Comparison of ENCODE assay signal across 24 cellular contexts in the genomic region with DNA sequence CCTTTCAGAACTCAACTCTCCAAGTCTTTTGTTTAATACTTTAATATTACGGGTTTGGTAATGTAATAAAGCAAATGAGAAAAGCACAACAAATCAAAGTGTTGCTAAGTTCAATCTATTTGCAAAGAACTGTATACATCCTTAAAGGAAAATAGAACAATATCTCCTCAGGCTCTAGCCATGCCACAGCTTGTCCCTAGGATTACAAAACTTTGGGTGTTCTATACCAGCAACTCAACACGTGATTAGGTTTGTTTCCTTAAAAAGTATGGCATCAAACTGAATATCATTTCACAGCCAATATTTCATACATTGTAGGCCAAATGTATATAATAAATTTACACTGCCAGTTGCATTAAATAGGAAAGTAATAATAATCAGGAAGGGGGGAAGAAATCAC.
DNase-seq lines count a peak whose midpoint lies in the region; ATAC-seq and TF ChIP-seq lines count a peak whose summit lies in the region.
"Had no signal": no experiment of that assay in that cellular context is flagged by ENCODE, and none has a peak within 500 bp of the region (broad histone marks: within the 10 kb centered on the region; RNA-seq: fewer than 3 reads in every experiment).

No MANE protein-coding gene starts in this region.

- H3K56ac ChIP-seq in IMR-90 (ENCODE audit: extremely low read depth, insufficient read depth, low read length), result no peak overlapping the region

- H3K4me3 ChIP-seq in GM23338 (no peak overlapping the region), IMR-90 (ENCODE audit: insufficient read depth, low read depth, low read length) (no peak overlapping the region), epithelial cell of esophagus (ENCODE audit: low read length) (no peak overlapping the region)
- H3K4me3 ChIP-seq: BLaER1, GM12878 had no signal

- H3K9me1 ChIP-seq in IMR-90 (ENCODE audit: insufficient read depth, low read length), result peaks cover 9% of the 10 kb centered on the region; the same call in 1 of the 2 replicates

- ATAC-seq in GM23338 (no peak), IMR-90 (ENCODE audit: low read depth) (no peak)
- ATAC-seq in stimulated activated effector memory CD8-positive, alpha-beta T cell treated with anti-CD3 and anti-CD28 coated beads, Interleukin-12 subunit alpha, Interleukin-12 subunit beta, amount 100 ng/mL, for 72 hours, result no peak
- ATAC-seq: GM12878 had no signal

- H3K36me3 Mint-ChIP-seq in GM23338 (ENCODE audit: low read depth), result no peaks in the 10 kb centered on the region
- H3K36me3 Mint-ChIP-seq in stimulated activated effector memory CD8-positive, alpha-beta T cell treated with anti-CD3 and anti-CD28 coated beads, Interleukin-12 subunit alpha, Interleukin-12 subunit beta, amount 100 ng/mL, for 72 hours, result no peaks in the 10 kb centered on the region
- H3K36me3 Mint-ChIP-seq: CD14-positive monocyte; CD4-positive, alpha-beta memory T cell; CD4-positive, CD25-positive, alpha-beta regulatory T cell; CD8-positive, alpha-beta memory T cell had no signal

- H3K9me3 ChIP-seq in IMR-90 (ENCODE audit: control insufficient read depth, insufficient read depth, low read length), result no peaks in the 10 kb centered on the region; the same call in 1 of the 2 replicates
- H3K9me3 ChIP-seq: BE2C, BLaER1 had no signal

- peaks cover under 1% of the 10 kb centered on the region for H3K9me2 ChIP-seq in GM23338 (ENCODE audit: insufficient read depth)

- BruUV-seq in IMR-90 (replicated peaks; lab: Mats Ljungman, UMichigan), result no TSS peak

- H3K27ac Mint-ChIP-seq in GM23338, result peak overlapping the region; percentile 70
- no peak overlapping the region for H3K27ac Mint-ChIP-seq in stimulated activated effector memory CD8-positive, alpha-beta T cell treated with anti-CD3 and anti-CD28 coated beads, Interleukin-12 subunit alpha, Interleukin-12 subunit beta, amount 100 ng/mL, for 72 hours
- H3K27ac Mint-ChIP-seq: CD14-positive monocyte; CD4-positive, alpha-beta memory T cell; CD4-positive, CD25-positive, alpha-beta regulatory T cell; CD8-positive, alpha-beta memory T cell had no signal

- no peak for TF ChIP-seq RAD21 in IMR-90 (IDR thresholded peaks at IDR 0.05; ENCODE audit: low read length)

- H3K4ac ChIP-seq in IMR-90 (ENCODE audit: low read depth, low read length), result no peak overlapping the region

- no peak overlapping the region for H3K23ac ChIP-seq in IMR-90 (ENCODE audit: low read depth, low read length)

- 0 out of 3 replicates have a peak overlapping the region, but pooled peaks have one; percentile 47 for H2BK15ac ChIP-seq in IMR-90 (ENCODE audit: low read depth, low read length)

- no peak overlapping the region for H3K14ac ChIP-seq in IMR-90 (replicated peaks; ENCODE audit: low read depth, low read length)

- H2AK5ac ChIP-seq in IMR-90 (ENCODE audit: low read depth, low read length), result no peak overlapping the region

- no peak overlapping the region for H4K5ac ChIP-seq in IMR-90 (ENCODE audit: low read depth, low read length)

- in situ Hi-C loops in IMR-90 (cut with MboI; ENCODE audit: low sequenced_read_pairs), result no loop called here

- no peak overlapping the region for H3K9ac ChIP-seq in IMR-90 (ENCODE audit: low read depth, low read length)
- H3K9ac ChIP-seq: BLaER1 had no signal

- no peak overlapping the region for H3K18ac ChIP-seq in IMR-90 (ENCODE audit: low read depth, low read length)

- no peak overlapping the region for H3K27ac ChIP-seq in GM23338 (ENCODE audit: low read depth)
- no peak overlapping the region for H3K27ac ChIP-seq in IMR-90 (ENCODE audit: insufficient read depth, low read length)
- H3K27ac ChIP-seq: BLaER1 had no signal

- no peaks in the 10 kb centered on the region for H3F3A ChIP-seq in GM23338 (replicated peaks; ENCODE audit: low read depth)

- CTCF ChIA-PET in IMR-90 (lab: Yijun Ruan, JAX), result no interaction called here

- dilution Hi-C loops in IMR-90 (cut with HindIII; ENCODE audit: low sequenced_read_pairs, unreplicated experiment), result no loop called here

- no peak overlapping the region for H4K8ac ChIP-seq in IMR-90 (ENCODE audit: low read depth in 2 of 2, low read length in 2 of 2)

- H3K9me3 Mint-ChIP-seq in GM23338, result no peaks in the 10 kb centered on the region
- no peaks in the 10 kb centered on the region for H3K9me3 Mint-ChIP-seq in stimulated activated effector memory CD8-positive, alpha-beta T cell treated with anti-CD3 and anti-CD28 coated beads, Interleukin-12 subunit alpha, Interleukin-12 subunit beta, amount 100 ng/mL, for 72 hours
- H3K9me3 Mint-ChIP-seq: CD8-positive, alpha-beta memory T cell had no signal

- TF ChIP-seq CTCF in GM23338 (conservative IDR thresholded peaks at IDR 0.05; ENCODE audit: low read depth in 2 of 2), result no peak
- no peak for TF ChIP-seq CTCF in IMR-90 (conservative IDR thresholded peaks at IDR 0.05; ENCODE audit: low read depth, low read length)
- no peak for TF ChIP-seq CTCF in epithelial cell of esophagus (IDR thresholded peaks at IDR 0.05; ENCODE audit: insufficient read depth, low read depth, low read length, missing control alignments)

- no peaks in the 10 kb centered on the region for H3K27me3 Mint-ChIP-seq in GM23338 (ENCODE audit: insufficient read depth, low read depth, poor library complexity)

- no peak overlapping the region for H4K91ac ChIP-seq in IMR-90 (ENCODE audit: insufficient read depth, low read depth, low read length)

- DNase-seq in GM23338 (ENCODE audit: low spot score) (no peak), IMR-90 (no peak), epithelial cell of esophagus (ENCODE audit: low read depth) (peak; percentile 76), NCI-H82 (lab: John Stamatoyannopoulos, UW) (no peak), SKM-1 treated with dmso at 0.1 percent for 144 hours (lab: John Stamatoyannopoulos, UW; ENCODE audit: unreplicated experiment) (no peak)
- no peak for DNase-seq in stimulated activated effector memory CD8-positive, alpha-beta T cell treated with anti-CD3 and anti-CD28 coated beads, Interleukin-12 subunit alpha, Interleukin-12 subunit beta, amount 100 ng/mL, for 72 hours (ENCODE audit: low spot score in 2 of 2)
- DNase-seq: 8988T; ACHN; BE2C; C1 segment of cervical spinal cord; CD4-positive, alpha-beta memory T cell; CD4-positive, CD25-positive, alpha-beta regulatory T cell; CD8-positive, alpha-beta memory T cell; COR-L47; DMS 273 treated with DMSO at 0.1 percent for 48 hours; DMS153; DMS53; DMS79; DND-41; EL; GDM1 had no signal

- peak overlapping the region; percentile 14; the same call in 1 of the 2 replicates for H3K4me2 ChIP-seq in GM23338
- no peak overlapping the region for H3K4me2 ChIP-seq in IMR-90 (ENCODE audit: low read depth, low read length)
- H3K4me2 ChIP-seq: BLaER1 had no signal

- intact Hi-C loops in IMR-90 (cut with micrococcal nuclease), result no loop called here

- H2AK9ac ChIP-seq in IMR-90 (replicated peaks; ENCODE audit: low read depth, low read length, poor library complexity), result no peak overlapping the region

- H2AFZ ChIP-seq in GM23338, result no peak overlapping the region
- H2AFZ ChIP-seq in IMR-90 (replicated peaks; ENCODE audit: low read length, poor library complexity), result no peak overlapping the region

- no peak overlapping the region for H2BK5ac ChIP-seq in IMR-90 (ENCODE audit: low read depth, low read length, poor library complexity, severe bottlenecking)

- H3K36me3 ChIP-seq in GM23338 (ENCODE audit: insufficient read depth) (no peaks in the 10 kb centered on the region), IMR-90 (ENCODE audit: control insufficient read depth, insufficient read depth, low read length) (no peaks in the 10 kb centered on the region)
- H3K36me3 ChIP-seq: BE2C, BLaER1 had no signal

- no peak overlapping the region for H2BK20ac ChIP-seq in IMR-90 (ENCODE audit: low read depth, low read length)

- TF ChIP-seq POLR2A in IMR-90 (IDR thresholded peaks at IDR 0.05; ENCODE audit: low read depth, low read length), result no peak

- no peaks in the 10 kb centered on the region for H3K79me2 ChIP-seq in GM23338 (replicated peaks; ENCODE audit: insufficient read depth)

- peaks cover 29% of the 10 kb centered on the region for H3K4me1 ChIP-seq in GM23338 (ENCODE audit: insufficient read depth)
- H3K4me1 ChIP-seq in IMR-90 (ENCODE audit: control insufficient read depth, insufficient read depth, low read length), result peaks cover 9% of the 10 kb centered on the region
- H3K4me1 ChIP-seq: BE2C, BLaER1 had no signal

- H4K20me1 ChIP-seq in GM23338 (replicated peaks; ENCODE audit: insufficient read depth) (no peaks in the 10 kb centered on the region), IMR-90 (ENCODE audit: insufficient read depth, low read length) (no peaks in the 10 kb centered on the region)
- H4K20me1 ChIP-seq: BLaER1 had no signal

- no CpG with 5 or more reads among the region's 2 CpGs for WGBS in IMR-90 (ENCODE audit: extremely low coverage in 2 of 2, insufficient read length in 1 of 2), 2 experiments

- no peak overlapping the region for H2BK120ac ChIP-seq in IMR-90 (ENCODE audit: low read depth, low read length)

- H3K27me3 ChIP-seq in GM23338 (ENCODE audit: insufficient read depth) (no peaks in the 10 kb centered on the region), IMR-90 (ENCODE audit: control insufficient read depth, insufficient read depth, low read length) (no peaks in the 10 kb centered on the region)
- H3K27me3 ChIP-seq: BLaER1 had no signal

- H3K79me1 ChIP-seq in IMR-90 (ENCODE audit: low read depth in 1 of 2, low read length in 2 of 2), result no peaks in the 10 kb centered on the region

- POLR2A ChIA-PET in IMR-90 (lab: Charles Lee; ENCODE audit: unreplicated experiment), result no interaction called here

- H3K4me3 Mint-ChIP-seq in GM23338, result no peak overlapping the region
- no peak overlapping the region for H3K4me3 Mint-ChIP-seq in stimulated activated effector memory CD8-positive, alpha-beta T cell treated with anti-CD3 and anti-CD28 coated beads, Interleukin-12 subunit alpha, Interleukin-12 subunit beta, amount 100 ng/mL, for 72 hours
- H3K4me3 Mint-ChIP-seq: CD14-positive monocyte; CD4-positive, alpha-beta memory T cell; CD4-positive, CD25-positive, alpha-beta regulatory T cell; CD8-positive, alpha-beta memory T cell had no signal

- peaks cover 36% of the 10 kb centered on the region for H3K4me1 Mint-ChIP-seq in GM23338
- H3K4me1 Mint-ChIP-seq in stimulated activated effector memory CD8-positive, alpha-beta T cell treated with anti-CD3 and anti-CD28 coated beads, Interleukin-12 subunit alpha, Interleukin-12 subunit beta, amount 100 ng/mL, for 72 hours, result no peaks in the 10 kb centered on the region
- H3K4me1 Mint-ChIP-seq: CD14-positive monocyte; CD4-positive, alpha-beta memory T cell; CD4-positive, CD25-positive, alpha-beta regulatory T cell; CD8-positive, alpha-beta memory T cell had no signal

TF ChIP-seq in GM23338, 12 proteins besides CTCF, POLR2A, EP300 and RAD21:
- TF ChIP-seq ZNF331 (CRISPR knock-in tag; IDR thresholded peaks at IDR 0.05; ENCODE audit: low read depth) (no peak), CREB1 (CRISPR knock-in tag; IDR thresholded peaks at IDR 0.05; ENCODE audit: low read depth) (no peak), POLR2AphosphoS5 (IDR thresholded peaks at IDR 0.05; ENCODE audit: low read depth) (no peak)

TF ChIP-seq in IMR-90, 13 proteins besides CTCF, POLR2A, EP300 and RAD21 (continues in another document):
- no peak for TF ChIP-seq CHD1 (IDR thresholded peaks at IDR 0.05; ENCODE audit: low read depth, low read length)
